ENCODE assay signal across 28 cellular contexts in the genomic region with DNA sequence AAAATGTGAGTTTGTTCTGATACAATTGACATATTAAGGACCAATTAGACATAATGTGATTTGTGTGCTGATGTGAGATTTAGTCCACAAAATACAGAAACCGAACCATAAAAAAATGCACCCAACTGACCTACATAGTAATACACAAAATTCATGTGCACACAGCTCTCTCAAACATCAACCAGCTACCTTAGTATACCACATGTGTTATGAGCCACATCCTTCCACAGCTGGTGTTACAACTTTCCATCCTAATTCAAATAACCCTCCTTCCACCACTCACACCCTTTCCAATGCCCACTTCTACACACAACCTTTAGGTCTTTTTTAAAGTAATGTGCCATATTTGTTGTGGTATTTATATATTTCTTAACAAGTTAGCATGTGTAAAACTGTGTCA. TPM values are rescaled to one million over a fixed set of nuclear protein-coding genes. Genes with fewer than 3 reads are reported as not detected.
"Had no signal": no experiment of that assay in that cellular context is flagged by ENCODE, and none has a peak within 500 bp of the region (broad histone marks: within the 10 kb centered on the region; RNA-seq: fewer than 3 reads in every experiment).

No MANE protein-coding gene starts in this region.

- H3K27ac Mint-ChIP-seq: activated CD4-positive, alpha-beta memory T cell treated with anti-CD3 and anti-CD28 coated beads for 36 hours; activated CD4-positive, alpha-beta T cell treated with anti-CD3 and anti-CD28 coated beads for 36 hours; activated CD4-positive, alpha-beta T cell treated with anti-CD3 and anti-CD28 coated beads, Interleukin-2, amount 10 ng/mL, durations not matched to agents 24 days and 14 days; activated naive CD8-positive, alpha-beta T cell; activated T-helper 17 cell treated with anti-CD3 and anti-CD28 coated beads, Interleukin-2, amount 50 U/mL, for 72 hours; brain; dendritic cell treated with granulocyte-macrophage colony-stimulating factor and Interleukin-4, amounts not matched to agents 40 ng/mL and 50 ng/mL, for 4 days had no signal

- H3K4me3 ChIP-seq: ascending aorta, breast epithelium, cardiac muscle cell, coronary artery, dorsolateral prefrontal cortex, esophagus muscularis mucosa, gastrocnemius medialis had no signal

- H3K27me3 ChIP-seq: ascending aorta, breast epithelium, cardiac muscle cell, foreskin keratinocyte, gastrocnemius medialis had no signal

- H3K36me3 ChIP-seq: ascending aorta, breast epithelium, cardiac muscle cell, esophagus muscularis mucosa, gastrocnemius medialis had no signal

- ATAC-seq: activated CD4-positive, alpha-beta T cell treated with anti-CD3 and anti-CD28 coated beads for 36 hours; activated T-cell treated with anti-CD3 and anti-CD28 coated beads, Interleukin-2, amount 50 U/mL, for 4 hours; activated T-helper 17 cell treated with anti-CD3 and anti-CD28 coated beads, Interleukin-2, amount 50 U/mL, for 72 hours; foreskin keratinocyte; gastrocnemius medialis had no signal

- H3K27me3 Mint-ChIP-seq: dendritic cell treated with granulocyte-macrophage colony-stimulating factor and Interleukin-4, amounts not matched to agents 40 ng/mL and 50 ng/mL, for 4 days had no signal

- H3K4me3 Mint-ChIP-seq: activated CD4-positive, alpha-beta memory T cell treated with anti-CD3 and anti-CD28 coated beads for 36 hours; activated CD4-positive, alpha-beta T cell treated with anti-CD3 and anti-CD28 coated beads for 36 hours; activated CD4-positive, alpha-beta T cell treated with anti-CD3 and anti-CD28 coated beads, Interleukin-2, amount 10 ng/mL, durations not matched to agents 24 days and 14 days; activated naive CD8-positive, alpha-beta T cell; activated T-cell treated with anti-CD3 and anti-CD28 coated beads, Interleukin-2, amount 50 U/mL, for 4 hours; activated T-helper 17 cell treated with anti-CD3 and anti-CD28 coated beads, Interleukin-2, amount 50 U/mL, for 72 hours; brain; dendritic cell treated with granulocyte-macrophage colony-stimulating factor and Interleukin-4, amounts not matched to agents 40 ng/mL and 50 ng/mL, for 4 days had no signal

- H3K27ac ChIP-seq: ascending aorta, breast epithelium, cardiac muscle cell, coronary artery, dorsolateral prefrontal cortex, esophagus muscularis mucosa, foreskin keratinocyte, gastrocnemius medialis had no signal

- H3K4me1 ChIP-seq: ascending aorta, breast epithelium, foreskin keratinocyte, gastrocnemius medialis had no signal

- H3K9me3 Mint-ChIP-seq: activated T-cell treated with anti-CD3 and anti-CD28 coated beads, Interleukin-2, amount 50 U/mL, for 4 hours; activated T-helper 17 cell treated with anti-CD3 and anti-CD28 coated beads, Interleukin-2, amount 50 U/mL, for 72 hours had no signal

- H3K4me1 Mint-ChIP-seq: brain had no signal

- H3K9me3 ChIP-seq: ascending aorta, breast epithelium, esophagus muscularis mucosa, gastrocnemius medialis had no signal

- H3K36me3 Mint-ChIP-seq: brain had no signal

- DNase-seq: activated CD4-positive, alpha-beta memory T cell treated with anti-CD3 and anti-CD28 coated beads for 36 hours; activated CD4-positive, alpha-beta T cell treated with anti-CD3 and anti-CD28 coated beads for 36 hours; activated CD4-positive, alpha-beta T cell treated with anti-CD3 and anti-CD28 coated beads, Interleukin-2, amount 10 ng/mL, durations not matched to agents 24 days and 14 days; activated CD4-positive, CD25-positive, alpha-beta regulatory T cell; activated CD4-positive, CD25-positive, alpha-beta regulatory T cell treated with anti-CD3 and anti-CD28 coated beads, Interleukin-2, amount 50 U/mL, for 72 hours; activated CD8-positive, alpha-beta memory T cell treated with anti-CD3 and anti-CD28 coated beads for 24 hours; activated effector memory CD4-positive, alpha-beta T cell treated with Interleukin-2 at 50 U/mL for 16 hours; activated gamma-delta T cell treated with Interleukin-2 at 50 U/mL for 16 hours; activated naive CD4-positive, alpha-beta T cell treated with anti-CD3 and anti-CD28 coated beads, Interleukin-2, amount 50 U/mL, for 16 hours; activated naive CD4-positive, alpha-beta T cell treated with Interleukin-2 at 50 U/mL for 16 hours; activated T-cell treated with anti-CD3 and anti-CD28 coated beads, Interleukin-2, amount 50 U/mL, for 4 hours; central memory CD4-positive, alpha-beta T cell; dorsolateral prefrontal cortex; effector memory CD4-positive, alpha-beta T cell; erythroblast; foreskin keratinocyte; gastrocnemius medialis; glutamatergic neuron had no signal

RNA-seq across cellular contexts. Expression of a gene that starts 31.7 kb away (rescaled TPM):
- total RNA-seq: activated CD4-positive, alpha-beta memory T cell treated with anti-CD3 and anti-CD28 coated beads for 36 hours; activated CD4-positive, alpha-beta T cell treated with anti-CD3 and anti-CD28 coated beads for 36 hours; activated CD4-positive, alpha-beta T cell treated with anti-CD3 and anti-CD28 coated beads, Interleukin-2, amount 10 ng/mL, durations not matched to agents 24 days and 14 days; activated T-cell treated with anti-CD3 and anti-CD28 coated beads, Interleukin-2, amount 50 U/mL, for 4 hours; activated T-helper 17 cell treated with anti-CD3 and anti-CD28 coated beads, Interleukin-2, amount 50 U/mL, for 72 hours; ascending aorta; breast epithelium; cardiac muscle cell; dorsolateral prefrontal cortex; esophagus muscularis mucosa; foreskin keratinocyte; gastrocnemius medialis; T-helper 1 cell treated with Interleukin-12 subunit alpha and Interleukin-12 subunit beta and Interleukin-4 antibody, amounts not matched to agents 30 ng/mL and 1 ng/mL, for 36 hours had no signal
- polyA plus RNA-seq: cardiac muscle cell, foreskin keratinocyte had no signal
